30 cellular contexts compared by ENCODE assay signal in genomic region chr11:26985941-26986340, GRCh38. TPM values are rescaled to one million over a fixed set of nuclear protein-coding genes. Genes with fewer than 3 reads are reported as not detected.
DNase-seq lines count a peak whose midpoint lies in the region; FAIRE-seq and TF ChIP-seq lines count a peak whose summit lies in the region.
"Had no signal": no experiment of that assay in that cellular context is flagged by ENCODE, and none has a peak within 500 bp of the region (broad histone marks: within the 10 kb centered on the region; RNA-seq: fewer than 3 reads in every experiment).

No MANE protein-coding gene starts in this region.

- CTCF ChIA-PET in activated CD4-positive, alpha-beta memory T cell treated with anti-CD3 and anti-CD28 coated beads, Interleukin-2, amount 10 ng/mL, durations not matched to agents 7 days and 5 days (lab: Charles Lee), result no interaction called here
- CTCF ChIA-PET in SK-N-SH (lab: Yijun Ruan, JAX), result no interaction called here

- peak overlapping the region; percentile 74 for H3K27ac Mint-ChIP-seq in HFFc6
- no peak overlapping the region for H3K27ac Mint-ChIP-seq in activated CD4-positive, alpha-beta memory T cell treated with anti-CD3 and anti-CD28 coated beads, Interleukin-2, amount 10 ng/mL, durations not matched to agents 7 days and 5 days
- H3K27ac Mint-ChIP-seq: activated CD4-positive, alpha-beta T cell treated with anti-CD3 and anti-CD28 coated beads, Interleukin-2, amount 10 ng/mL, durations not matched to agents 24 days and 14 days; activated naive CD8-positive, alpha-beta T cell; activated T-helper 17 cell treated with anti-CD3 and anti-CD28 coated beads, Interleukin-2, amount 50 U/mL, for 72 hours; brain; CD14-positive monocyte; immature natural killer cell; nephron progenitor cell; stimulated activated naive B cell treated with anti-CD40 and anti-IgM and Interleukin-4, amounts not matched to agents 10 μg/mL and 1 μg/mL and 100 μg/mL, for 72 hours had no signal

- DNase-seq in AG08395 (ENCODE audit: low spot score) (peak; percentile 59), HFFc6 (peak; percentile 50), fibroblast of pulmonary artery (ENCODE audit: low read depth) (peak; percentile 45), osteoblast (ENCODE audit: insufficient read length, low spot score, missing footprints) (peak; percentile 36), SK-N-SH (no peak), NCI-H2227 (lab: John Stamatoyannopoulos, UW; ENCODE audit: unreplicated experiment) (no peak), GM12891 (ENCODE audit: insufficient read length, low spot score) (no peak)
- no peak for DNase-seq in activated CD4-positive, alpha-beta memory T cell treated with anti-CD3 and anti-CD28 coated beads, Interleukin-2, amount 10 ng/mL, durations not matched to agents 7 days and 5 days
- DNase-seq: activated CD4-positive, alpha-beta T cell treated with anti-CD3 and anti-CD28 coated beads, Interleukin-2, amount 10 ng/mL, durations not matched to agents 24 days and 14 days; immature natural killer cell; MV-4-11; NCI-H1694; NCI-H2171 treated with DMSO at 0.1 percent for 48 hours; NCI-H526; nephron progenitor cell; posterior cingulate gyrus; stimulated activated CD4-positive, alpha-beta T cell treated with anti-CD3 and anti-CD28 coated beads, Interleukin-2, amount 100 ng/mL, for 24 hours; stimulated activated naive B cell treated with anti-CD40 and anti-IgM and Interleukin-4, amounts not matched to agents 10 μg/mL and 1 μg/mL and 100 μg/mL, for 72 hours had no signal

- POLR2A ChIA-PET in activated CD4-positive, alpha-beta memory T cell treated with anti-CD3 and anti-CD28 coated beads, Interleukin-2, amount 10 ng/mL, durations not matched to agents 7 days and 5 days (lab: Charles Lee), result no interaction called here
- POLR2A ChIA-PET in SK-N-SH (lab: Yijun Ruan, JAX), result no interaction called here

- no peak overlapping the region; the same call in 1 of the 2 replicates for H3K4me3 Mint-ChIP-seq in HFFc6
- no peak overlapping the region for H3K4me3 Mint-ChIP-seq in activated CD4-positive, alpha-beta memory T cell treated with anti-CD3 and anti-CD28 coated beads, Interleukin-2, amount 10 ng/mL, durations not matched to agents 7 days and 5 days
- H3K4me3 Mint-ChIP-seq: activated CD4-positive, alpha-beta T cell treated with anti-CD3 and anti-CD28 coated beads, Interleukin-2, amount 10 ng/mL, durations not matched to agents 24 days and 14 days; activated naive CD8-positive, alpha-beta T cell; activated T-helper 17 cell treated with anti-CD3 and anti-CD28 coated beads, Interleukin-2, amount 50 U/mL, for 72 hours; brain; CD14-positive monocyte; immature natural killer cell; nephron progenitor cell; stimulated activated naive B cell treated with anti-CD40 and anti-IgM and Interleukin-4, amounts not matched to agents 10 μg/mL and 1 μg/mL and 100 μg/mL, for 72 hours had no signal

- H2AFZ ChIP-seq in osteoblast (ENCODE audit: low read length) (no peak overlapping the region), SK-N-SH (ENCODE audit: low read depth) (no peak overlapping the region)

- no peak for TF ChIP-seq CTCF in HFFc6 (IDR thresholded peaks at IDR 0.05)
- TF ChIP-seq CTCF in fibroblast of pulmonary artery (IDR thresholded peaks at IDR 0.05; ENCODE audit: low read length, missing control alignments), result no peak
- TF ChIP-seq CTCF in osteoblast (IDR thresholded peaks at IDR 0.05; ENCODE audit: extremely low read depth, low read depth, low read length), result no peak
- no peak for TF ChIP-seq CTCF in SK-N-SH (IDR thresholded peaks at IDR 0.05)

- no peaks in the 10 kb centered on the region for H3K9me3 ChIP-seq in osteoblast (ENCODE audit: low read depth, low read length)
- peaks cover 6% of the 10 kb centered on the region; the same call in 1 of the 2 replicates for H3K9me3 ChIP-seq in SK-N-SH

- H3K4me2 ChIP-seq in osteoblast (ENCODE audit: insufficient read depth, low read length) (no peak overlapping the region), SK-N-SH (no peak overlapping the region)

- 79% methylated on average over 4 of the region's 4 CpGs for WGBS in SK-N-SH (ENCODE audit: low lambda C conversion rate)

- no peaks in the 10 kb centered on the region for H3K9me2 ChIP-seq in SK-N-SH

- no peaks in the 10 kb centered on the region for H3F3A ChIP-seq in SK-N-SH (replicated peaks; ENCODE audit: insufficient read depth)

- no peak overlapping the region for H3K27ac ChIP-seq in osteoblast (ENCODE audit: low read depth, low read length)
- no peak overlapping the region for H3K27ac ChIP-seq in SK-N-SH (ENCODE audit: low read depth in 2 of 2, low read length in 1 of 2)
- H3K27ac ChIP-seq: VCaP had no signal

- TF ChIP-seq POLR2A in GM12891 (IDR thresholded peaks at IDR 0.05; ENCODE audit: low read depth, low read length), result no peak

- peaks cover 45% of the 10 kb centered on the region for H3K4me1 Mint-ChIP-seq in HFFc6 (ENCODE audit: low read depth)
- no peaks in the 10 kb centered on the region for H3K4me1 Mint-ChIP-seq in activated CD4-positive, alpha-beta memory T cell treated with anti-CD3 and anti-CD28 coated beads, Interleukin-2, amount 10 ng/mL, durations not matched to agents 7 days and 5 days
- H3K4me1 Mint-ChIP-seq: activated CD4-positive, alpha-beta T cell treated with anti-CD3 and anti-CD28 coated beads, Interleukin-2, amount 10 ng/mL, durations not matched to agents 24 days and 14 days; activated T-helper 17 cell treated with anti-CD3 and anti-CD28 coated beads, Interleukin-2, amount 50 U/mL, for 72 hours; brain; CD14-positive monocyte; immature natural killer cell; stimulated activated naive B cell treated with anti-CD40 and anti-IgM and Interleukin-4, amounts not matched to agents 10 μg/mL and 1 μg/mL and 100 μg/mL, for 72 hours had no signal

- H3K9me3 Mint-ChIP-seq in HFFc6, result peaks cover 13% of the 10 kb centered on the region
- peaks cover 13% of the 10 kb centered on the region for H3K9me3 Mint-ChIP-seq in activated CD4-positive, alpha-beta memory T cell treated with anti-CD3 and anti-CD28 coated beads, Interleukin-2, amount 10 ng/mL, durations not matched to agents 7 days and 5 days

- no peaks in the 10 kb centered on the region for H4K20me1 ChIP-seq in osteoblast (ENCODE audit: insufficient read depth, low read length)
- H4K20me1 ChIP-seq in SK-N-SH (ENCODE audit: insufficient read depth), result no peaks in the 10 kb centered on the region

- H3K4me3 ChIP-seq in fibroblast of pulmonary artery (replicated peaks; ENCODE audit: low read depth, low read length) (no peak overlapping the region), osteoblast (ENCODE audit: insufficient read depth, low read length) (no peak overlapping the region), SK-N-SH (ENCODE audit: low read depth in 2 of 2, low read length in 1 of 2) (no peak overlapping the region)
- H3K4me3 ChIP-seq: skin epidermis had no signal

- FAIRE-seq in GM12891 (lab: Jason Lieb, UNC), result no peak
- FAIRE-seq: A204.1, D721Med had no signal

- peaks cover 23% of the 10 kb centered on the region for H3K36me3 Mint-ChIP-seq in HFFc6 (ENCODE audit: low read depth)
- no peaks in the 10 kb centered on the region for H3K36me3 Mint-ChIP-seq in activated CD4-positive, alpha-beta memory T cell treated with anti-CD3 and anti-CD28 coated beads, Interleukin-2, amount 10 ng/mL, durations not matched to agents 7 days and 5 days (ENCODE audit: low read depth)
- H3K36me3 Mint-ChIP-seq: activated naive CD8-positive, alpha-beta T cell; CD14-positive monocyte; stimulated activated naive B cell treated with anti-CD40 and anti-IgM and Interleukin-4, amounts not matched to agents 10 μg/mL and 1 μg/mL and 100 μg/mL, for 72 hours had no signal

- no peak overlapping the region for H3K9ac ChIP-seq in SK-N-SH

- no peaks in the 10 kb centered on the region for H3K27me3 ChIP-seq in osteoblast (ENCODE audit: insufficient read depth, low read length)
- no peaks in the 10 kb centered on the region for H3K27me3 ChIP-seq in SK-N-SH (ENCODE audit: insufficient read depth)

- H3K4me1 ChIP-seq in osteoblast (ENCODE audit: insufficient read depth, low read length), result peaks cover 8% of the 10 kb centered on the region
- H3K4me1 ChIP-seq in SK-N-SH (ENCODE audit: control insufficient read depth in 1 of 2, insufficient read depth in 2 of 2, low read depth in 1 of 2, low read length in 1 of 2), result no peaks in the 10 kb centered on the region

- no peaks in the 10 kb centered on the region for H3K79me2 ChIP-seq in osteoblast (ENCODE audit: insufficient read depth, low read length)
- H3K79me2 ChIP-seq in SK-N-SH (ENCODE audit: insufficient read depth), result no peaks in the 10 kb centered on the region

- no peak for TF ChIP-seq RAD21 in SK-N-SH (IDR thresholded peaks at IDR 0.05; ENCODE audit: low read length)

- TF ChIP-seq EP300 in SK-N-SH (IDR thresholded peaks at IDR 0.05; ENCODE audit: borderline replicate concordance in 1 of 2, low read depth in 1 of 2, low read length in 1 of 2), result no peak

- 0 out of 2 replicates have a peak, but pooled peaks cover 1% of the 10 kb centered on the region for H3K27me3 Mint-ChIP-seq in HFFc6 (ENCODE audit: insufficient read depth)
- H3K27me3 Mint-ChIP-seq in activated CD4-positive, alpha-beta memory T cell treated with anti-CD3 and anti-CD28 coated beads, Interleukin-2, amount 10 ng/mL, durations not matched to agents 7 days and 5 days, result no peaks in the 10 kb centered on the region
- H3K27me3 Mint-ChIP-seq: activated CD4-positive, alpha-beta T cell treated with anti-CD3 and anti-CD28 coated beads, Interleukin-2, amount 10 ng/mL, durations not matched to agents 24 days and 14 days; activated naive CD8-positive, alpha-beta T cell; activated T-helper 17 cell treated with anti-CD3 and anti-CD28 coated beads, Interleukin-2, amount 50 U/mL, for 72 hours; stimulated activated naive B cell treated with anti-CD40 and anti-IgM and Interleukin-4, amounts not matched to agents 10 μg/mL and 1 μg/mL and 100 μg/mL, for 72 hours had no signal

- H3K36me3 ChIP-seq in osteoblast (ENCODE audit: insufficient read depth, low read length) (no peaks in the 10 kb centered on the region), SK-N-SH (replicated peaks in 1 of 2; ENCODE audit: control insufficient read depth in 1 of 2, insufficient read depth in 2 of 2, low read length in 1 of 2) (no peaks in the 10 kb centered on the region)

RNA-seq across cellular contexts. Expression of gene FIBIN, which starts 8.0 kb away (rescaled TPM):
- total RNA-seq in HFFc6 (2021; fragmentation: NEBNext Ultra II Directional; extraction: Animal tissue kit (Norgen Biotek cat#: 25700)), result 100 to 1,000 TPM in 1 of 6 experiments, 10 to 100 TPM in 5; 38.9 to 101 (median 40.4) TPM
- total RNA-seq in osteoblast, result 22.1 and 30.0 TPM in 2 replicates
- not detected for total RNA-seq in activated CD4-positive, alpha-beta memory T cell treated with anti-CD3 and anti-CD28 coated beads, Interleukin-2, amount 10 ng/mL, durations not matched to agents 7 days and 5 days
- 0.55 and 0.66 TPM in 2 replicates for polyA plus RNA-seq in SK-N-SH (2012; rRNA removed)
- 0.45 and 0.47 TPM in 2 replicates for polyA plus RNA-seq in SK-N-SH (2012; cell fraction: cytosol; rRNA removed)
- polyA plus RNA-seq in SK-N-SH (2012; cell fraction: nucleus; rRNA removed), result 0.59 and 0.75 TPM in 2 replicates
- not detected for polyA plus RNA-seq in GM12891 (2012; ENCODE audit: low read depth, missing spikeins)
- total RNA-seq: activated CD4-positive, alpha-beta T cell treated with anti-CD3 and anti-CD28 coated beads, Interleukin-2, amount 10 ng/mL, durations not matched to agents 24 days and 14 days; activated T-helper 17 cell treated with anti-CD3 and anti-CD28 coated beads, Interleukin-2, amount 50 U/mL, for 72 hours; HT1080; RPMI7951; T-helper 2 cell treated with Interferon-gamma antibody and Interleukin-4, amounts not matched to agents 100 ng/mL and 5 ng/mL, for 36 hours had no signal
- polyA plus RNA-seq: CD14-positive monocyte, immature natural killer cell had no signal

RNA-seq across cellular contexts. Expression of gene BBOX1, which starts 54.7 kb away (rescaled TPM):
- not detected for total RNA-seq in HFFc6 (2021; fragmentation: NEBNext Ultra II Directional; extraction: Animal tissue kit (Norgen Biotek cat#: 25700))
- under 0.01 and 0.36 TPM in 2 replicates for total RNA-seq in osteoblast
- total RNA-seq in activated CD4-positive, alpha-beta memory T cell treated with anti-CD3 and anti-CD28 coated beads, Interleukin-2, amount 10 ng/mL, durations not matched to agents 7 days and 5 days, result not detected
- 0.02 TPM in 1 of 2 replicates, not detected in the other for polyA plus RNA-seq in SK-N-SH (2012; rRNA removed)
- 0.01 and 0.05 TPM in 2 replicates for polyA plus RNA-seq in SK-N-SH (2012; cell fraction: cytosol; rRNA removed)
- polyA plus RNA-seq in SK-N-SH (2012; cell fraction: nucleus; rRNA removed), result 0.07 TPM in 1 of 2 replicates, not detected in the other
- polyA plus RNA-seq in GM12891 (2012; ENCODE audit: low read depth, missing spikeins), result not detected
- total RNA-seq: activated CD4-positive, alpha-beta T cell treated with anti-CD3 and anti-CD28 coated beads, Interleukin-2, amount 10 ng/mL, durations not matched to agents 24 days and 14 days; activated T-helper 17 cell treated with anti-CD3 and anti-CD28 coated beads, Interleukin-2, amount 50 U/mL, for 72 hours; fibroblast of lung; HT1080; T-helper 2 cell treated with Interferon-gamma antibody and Interleukin-4, amounts not matched to agents 100 ng/mL and 5 ng/mL, for 36 hours had no signal
- polyA plus RNA-seq: CD14-positive monocyte, fibroblast of lung, immature natural killer cell had no signal

Comparison
In these comparisons a context has a peak if more than half of its experiments do, and no peak if none do; other contexts are left out.
1. DNase-seq: peak in AG08395 (single experiment), HFFc6 (single experiment), fibroblast of pulmonary artery (single experiment) and osteoblast (single experiment); none in activated CD4-positive, alpha-beta memory T cell treated with anti-CD3 and anti-CD28 coated beads, Interleukin-2, amount 10 ng/mL, durations not matched to agents 7 days and 5 days (single experiment), SK-N-SH (single experiment), NCI-H2227 (single experiment) and GM12891 (single experiment).
2. RNA of gene FIBIN, which starts 8.0 kb away (total RNA-seq): 38.9 to 101 TPM in HFFc6 and 22.1 to 30.0 TPM in osteoblast; not detected in activated CD4-positive, alpha-beta memory T cell treated with anti-CD3 and anti-CD28 coated beads, Interleukin-2, amount 10 ng/mL, durations not matched to agents 7 days and 5 days; every median in the first group is over 10 times any median in the second.